12 cellular contexts compared by ENCODE assay signal in genomic region chr2:161725297-161725696, GRCh38.
"Had no signal": no experiment of that assay in that cellular context is flagged by ENCODE, and none has a peak within 500 bp of the region (broad histone marks: within the 10 kb centered on the region; RNA-seq: fewer than 3 reads in every experiment).

No MANE protein-coding gene starts in this region.

- DNase-seq: activated naive CD4-positive, alpha-beta T cell treated with Interleukin-2 at 50 U/mL for 16 hours; activated naive CD8-positive, alpha-beta T cell treated with anti-CD3 and anti-CD28 coated beads, Interleukin-2, amount 50 U/mL, for 24 hours; activated T-cell treated with anti-CD3 and anti-CD28 coated beads for 4 hours; aorta; effector CD8-positive, alpha-beta T cell; esophagus squamous epithelium; hypothalamus; left ventricle myocardium superior; natural killer cell; retina had no signal

- ATAC-seq: activated naive CD8-positive, alpha-beta T cell treated with anti-CD3 and anti-CD28 coated beads, Interleukin-2, amount 50 U/mL, for 24 hours; left ventricle myocardium superior; natural killer cell; stimulated activated effector memory CD8-positive, alpha-beta T cell treated with anti-CD3 and anti-CD28 coated beads, Interleukin-12 subunit alpha, Interleukin-12 subunit beta, amount 100 ng/mL, for 72 hours had no signal

- FAIRE-seq: endothelial cell of umbilical vein had no signal

- H3K27ac ChIP-seq: esophagus squamous epithelium had no signal
